In the genomic region with DNA sequence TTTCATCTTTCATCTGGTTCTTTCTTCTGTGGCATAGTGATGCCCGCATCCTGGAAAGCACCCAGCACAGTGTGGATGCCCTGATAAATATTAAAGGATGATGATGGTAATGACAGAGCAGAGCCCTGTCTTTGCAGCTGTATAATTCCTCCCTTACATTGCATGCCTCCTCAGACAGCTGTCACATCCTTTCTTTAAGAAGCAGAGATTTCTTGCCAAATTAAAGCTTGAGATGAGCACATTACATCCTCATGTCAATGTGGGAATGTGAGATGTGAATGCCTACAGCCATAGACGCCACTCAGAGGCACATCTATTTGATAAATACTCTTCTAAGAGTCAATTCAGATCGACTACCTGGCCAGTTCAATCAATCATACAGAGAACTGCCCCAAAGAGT, we compare ENCODE assay signal across 30 cellular contexts.
"Had no signal": no experiment of that assay in that cellular context is flagged by ENCODE, and none has a peak within 500 bp of the region (broad histone marks: within the 10 kb centered on the region; RNA-seq: fewer than 3 reads in every experiment).

No MANE protein-coding gene starts in this region.

- H3K27me3 Mint-ChIP-seq: naive thymus-derived CD4-positive, alpha-beta T cell; progenitor cell of endocrine pancreas; stimulated activated memory B cell treated with anti-CD40 and anti-IgM and Interleukin-4, amounts not matched to agents 10 μg/mL and 1 μg/mL and 100 μg/mL, for 72 hours; stimulated activated naive CD8-positive, alpha-beta T cell treated with anti-CD3 and anti-CD28 coated beads, Interleukin-15, amount 100 ng/mL, for 72 hours had no signal

- DNase-seq: naive thymus-derived CD4-positive, alpha-beta T cell; natural killer cell; ovary; posterior cingulate gyrus; psoas muscle; right cardiac atrium; right lobe of liver; sigmoid colon; small intestine; stimulated activated CD4-positive, alpha-beta T cell treated with anti-CD3 and anti-CD28 coated beads, Interleukin-15, amount 100 ng/mL, for 24 hours; stimulated activated CD4-positive, alpha-beta T cell treated with anti-CD3 and anti-CD28 coated beads, Interleukin-2, amount 100 ng/mL, for 24 hours; stimulated activated CD4-positive, alpha-beta T cell treated with anti-CD3 and anti-CD28 coated beads, Interleukin-2, amount 100 ng/mL, for 48 hours; stimulated activated CD4-positive, alpha-beta T cell treated with anti-CD3 and anti-CD28 coated beads, Interleukin-4, amount 100 ng/mL, for 4 hours; stimulated activated CD8-positive, alpha-beta memory T cell treated with anti-CD3 and anti-CD28 coated beads, Interleukin-4, amount 100 ng/mL, for 48 hours; stimulated activated naive CD4-positive, alpha-beta T cell; stimulated activated naive CD8-positive, alpha-beta T cell treated with anti-CD3 and anti-CD28 coated beads, Interleukin-15, amount 100 ng/mL, for 72 hours; stimulated activated naive CD8-positive, alpha-beta T cell treated with anti-CD3 and anti-CD28 coated beads, Interleukin-15, Interleukin-2, amounts not matched to agents 100 U/mL and 50 U/mL, for 24 hours; substantia nigra; testis; tibial artery; transverse colon; upper lobe of right lung; uterus had no signal

- H3K27ac Mint-ChIP-seq: naive thymus-derived CD4-positive, alpha-beta T cell; natural killer cell; nephron; neural progenitor cell; progenitor cell of endocrine pancreas; stimulated activated memory B cell treated with anti-CD40 and anti-IgM and Interleukin-4, amounts not matched to agents 10 μg/mL and 1 μg/mL and 100 μg/mL, for 72 hours; stimulated activated naive CD8-positive, alpha-beta T cell treated with anti-CD3 and anti-CD28 coated beads, Interleukin-15, amount 100 ng/mL, for 72 hours; type B pancreatic cell had no signal

- H2AFZ ChIP-seq: neural progenitor cell, parathyroid adenoma had no signal

- H3K4me1 ChIP-seq: neural progenitor cell, parathyroid adenoma, psoas muscle, right lobe of liver, sigmoid colon, suprapubic skin, testis, tibial artery, transverse colon, upper lobe of right lung, uterus had no signal

- H3K4me2 ChIP-seq: neural progenitor cell had no signal

- H3K4me3 Mint-ChIP-seq: naive thymus-derived CD4-positive, alpha-beta T cell; natural killer cell; nephron; neural progenitor cell; stimulated activated memory B cell treated with anti-CD40 and anti-IgM and Interleukin-4, amounts not matched to agents 10 μg/mL and 1 μg/mL and 100 μg/mL, for 72 hours; stimulated activated naive CD8-positive, alpha-beta T cell treated with anti-CD3 and anti-CD28 coated beads, Interleukin-15, amount 100 ng/mL, for 72 hours; type B pancreatic cell had no signal

- H3K27me3 ChIP-seq: neural progenitor cell, ovary, right lobe of liver, sigmoid colon, suprapubic skin, testis, tibial artery, transverse colon, upper lobe of right lung, uterus had no signal

- H3K4me1 Mint-ChIP-seq: naive thymus-derived CD4-positive, alpha-beta T cell; natural killer cell; nephron; neural progenitor cell; stimulated activated memory B cell treated with anti-CD40 and anti-IgM and Interleukin-4, amounts not matched to agents 10 μg/mL and 1 μg/mL and 100 μg/mL, for 72 hours; stimulated activated naive CD8-positive, alpha-beta T cell treated with anti-CD3 and anti-CD28 coated beads, Interleukin-15, amount 100 ng/mL, for 72 hours had no signal

- H3K9me3 ChIP-seq: ovary, psoas muscle, right lobe of liver, testis, tibial artery, upper lobe of right lung, uterus had no signal

- ATAC-seq: naive thymus-derived CD4-positive, alpha-beta T cell; natural killer cell; psoas muscle; right cardiac atrium; right lobe of liver; stimulated activated memory B cell treated with anti-CD40 and anti-IgM and Interleukin-4, amounts not matched to agents 10 μg/mL and 1 μg/mL and 100 μg/mL, for 72 hours; stimulated activated naive CD8-positive, alpha-beta T cell treated with anti-CD3 and anti-CD28 coated beads, Interleukin-15, amount 100 ng/mL, for 72 hours; stimulated activated naive CD8-positive, alpha-beta T cell treated with anti-CD3 and anti-CD28 coated beads, Interleukin-15, Interleukin-2, amounts not matched to agents 100 U/mL and 50 U/mL, for 24 hours; upper lobe of right lung had no signal

- H3K27ac ChIP-seq: neural progenitor cell, ovary, parathyroid adenoma, psoas muscle, right lobe of liver, sigmoid colon, suprapubic skin, testis, tibial artery, transverse colon, upper lobe of right lung, uterus had no signal

- H3K4me3 ChIP-seq: neural progenitor cell, ovary, psoas muscle, right lobe of liver, sigmoid colon, suprapubic skin, testis, tibial artery, transverse colon, upper lobe of right lung, uterus had no signal

- H3K36me3 ChIP-seq: neural progenitor cell, ovary, right lobe of liver, sigmoid colon, suprapubic skin, tibial artery, transverse colon, upper lobe of right lung, uterus had no signal

- H3K79me2 ChIP-seq: parathyroid adenoma had no signal

- H3K36me3 Mint-ChIP-seq: naive thymus-derived CD4-positive, alpha-beta T cell; neural progenitor cell; stimulated activated memory B cell treated with anti-CD40 and anti-IgM and Interleukin-4, amounts not matched to agents 10 μg/mL and 1 μg/mL and 100 μg/mL, for 72 hours; type B pancreatic cell had no signal

- H3K9me3 Mint-ChIP-seq: neural progenitor cell; stimulated activated memory B cell treated with anti-CD40 and anti-IgM and Interleukin-4, amounts not matched to agents 10 μg/mL and 1 μg/mL and 100 μg/mL, for 72 hours; type B pancreatic cell had no signal
